ENCODE assay signal across 8 cellular contexts in genomic region chr20:31712112-31712553, GRCh38. TPM values are rescaled to one million over a fixed set of nuclear protein-coding genes. Genes with fewer than 3 reads are reported as not detected.
DNase-seq lines count a peak whose midpoint lies in the region; TF ChIP-seq lines count a peak whose summit lies in the region.

No MANE protein-coding gene starts in this region.

- H3K27ac ChIP-seq in layer of hippocampus (ENCODE audit: low read depth, low read length) (peak overlapping the region; percentile 97), thymus (ENCODE audit: low read depth) (peak overlapping the region; percentile 83)

- peak; percentile 17 to 35 for DNase-seq in SHP77 (lab: John Stamatoyannopoulos, UW)
- DNase-seq in SHP77 treated with DMSO at 0.1 percent for 48 hours (lab: John Stamatoyannopoulos, UW), result no peak
- DNase-seq in GM13976 (ENCODE audit: low spot score), result no peak
- no peak for DNase-seq in lower leg skin (ENCODE audit: low spot score in 2 of 2)
- DNase-seq in NCI-H187 (lab: John Stamatoyannopoulos, UW), result no peak

- intact Hi-C loops in lower leg skin (cut with DNase I; ENCODE audit: low total_unique reads), result no loop called here

- H3K36me3 ChIP-seq in thymus (ENCODE audit: control insufficient read depth, insufficient read depth), result peaks cover 46% of the 10 kb centered on the region

- H3K4me3 Mint-ChIP-seq in activated naive CD8-positive, alpha-beta T cell, result peak overlapping the region; percentile 96

- TF ChIP-seq CTCF in GM13976 (IDR thresholded peaks at IDR 0.05; ENCODE audit: borderline replicate concordance, control extremely low read depth, extremely low read depth, insufficient read depth, missing control alignments) (no peak), lower leg skin (IDR thresholded peaks at IDR 0.05) (no peak)

- WGBS in thymus, result 88% methylated on average over 5 of the region's 5 CpGs
- 27 to 43% methylated on average over 5 of the region's 5 CpGs for WGBS in lower leg skin, 2 donors

- H3K9me3 Mint-ChIP-seq in activated naive CD8-positive, alpha-beta T cell (ENCODE audit: low read depth), result no peaks in the 10 kb centered on the region

- peaks cover 73% of the 10 kb centered on the region for H3K4me1 ChIP-seq in thymus (ENCODE audit: control insufficient read depth, insufficient read depth, low read length)

- no peaks in the 10 kb centered on the region for H3K27me3 Mint-ChIP-seq in activated naive CD8-positive, alpha-beta T cell

- in situ Hi-C loops in GM13976 (cut with MboI; ENCODE audit: low sequenced_read_pairs, unreplicated experiment), result no loop called here

- H3K4me3 ChIP-seq in thymus (ENCODE audit: low read length), result peak overlapping the region; percentile 37
- no peak overlapping the region for H3K4me3 ChIP-seq in lower leg skin (ENCODE audit: low read depth, poor library complexity, severe bottlenecking)

- H3K36me3 Mint-ChIP-seq in activated naive CD8-positive, alpha-beta T cell, result peaks cover 39% of the 10 kb centered on the region

- H3K27ac Mint-ChIP-seq in activated naive CD8-positive, alpha-beta T cell, result peak overlapping the region; percentile 99

- no peaks in the 10 kb centered on the region for H3K9me3 ChIP-seq in thymus (ENCODE audit: control insufficient read depth)

- H3K27me3 ChIP-seq in layer of hippocampus (ENCODE audit: control insufficient read depth, insufficient read depth, low read length), result no peaks in the 10 kb centered on the region
- H3K27me3 ChIP-seq in thymus (ENCODE audit: control insufficient read depth, insufficient read depth), result no peaks in the 10 kb centered on the region

- peaks cover 82% of the 10 kb centered on the region for H3K4me1 Mint-ChIP-seq in activated naive CD8-positive, alpha-beta T cell (ENCODE audit: low read depth)

- TF ChIP-seq POLR2A in lower leg skin (IDR thresholded peaks at IDR 0.05), result no peak

RNA-seq across cellular contexts. Expression of gene BCL2L1, which starts 10.5 kb away (rescaled TPM):
- 58.3 TPM for polyA plus RNA-seq in thymus
- 100 to 1,000 TPM; 115 to 152 (median 125) TPM for total RNA-seq in lower leg skin

RNA-seq across cellular contexts. Expression of gene TPX2, which starts 27.0 kb away (rescaled TPM):
- 8.2 TPM for polyA plus RNA-seq in thymus
- 10 to 100 TPM in 1 of 4 donors, 1 to 10 TPM in 3; 5.9 to 10.2 (median 7.3) TPM for total RNA-seq in lower leg skin

Comparison
In these comparisons a context has a peak if more than half of its experiments do, and no peak if none do; other contexts are left out.
1. DNase-seq: peak in SHP77 (2 of 2); none in SHP77 treated with DMSO at 0.1 percent for 48 hours (single experiment), GM13976 (single experiment), lower leg skin (0 of 2) and NCI-H187 (0 of 2).